In genomic region chr2:101388232-101388631, GRCh38 we compare ENCODE assay signal across 12 cellular contexts. TPM values are rescaled to one million over a fixed set of nuclear protein-coding genes. Genes with fewer than 3 reads are reported as not detected.
DNase-seq lines count a peak whose midpoint lies in the region; ATAC-seq and TF ChIP-seq lines count a peak whose summit lies in the region.
"Had no signal": no experiment of that assay in that cellular context is flagged by ENCODE, and none has a peak within 500 bp of the region (broad histone marks: within the 10 kb centered on the region; RNA-seq: fewer than 3 reads in every experiment).

No MANE protein-coding gene starts in this region.

- CTCF ChIA-PET in T-cell (lab: Charles Lee), result interaction anchor here (0.6 to 1.4 kb wide), 6 partner anchors 26 to 376 kb away, joined by 3 to 4 read pairs (median 3); no protein-coding TSS in a partner anchor

- ATAC-seq in T-cell (replicated peaks in 1 of 4) (no peak), GM18861 (IDR thresholded peaks at IDR 0.05; ENCODE audit: unreplicated experiment) (no peak)
- ATAC-seq: GM12878 had no signal

- no peaks in the 10 kb centered on the region for H3F3A ChIP-seq in MM.1S (ENCODE audit: insufficient read depth, low read length)

- intact Hi-C loops in cardiac septum (cut with DNase I), result no loop called here

- no peak for TF ChIP-seq CTCF in MM.1S (IDR thresholded peaks at IDR 0.05; ENCODE audit: low read length)

- DNase-seq in activated CD8-positive, alpha-beta memory T cell treated with anti-CD3 and anti-CD28 coated beads for 24 hours, result peak; percentile 47
- DNase-seq in activated CD8-positive, alpha-beta memory T cell treated with anti-CD3 and anti-CD28 coated beads, Interleukin-2, amount 50 U/mL, for 4 hours, result no peak
- DNase-seq in T-cell (no peak), fibroblast of peridontal ligament (ENCODE audit: extremely low read depth) (peak; percentile 39), skeletal muscle cell (ENCODE audit: low read depth) (peak; percentile 71), MM.1S (no peak), cardiac septum (ENCODE audit: low spot score) (no peak)
- DNase-seq: activated gamma-delta T cell treated with Interleukin-2 at 50 U/mL for 16 hours; stimulated activated naive CD4-positive, alpha-beta T cell had no signal

- H3K4me1 Mint-ChIP-seq in T-cell, result peaks cover 4 to 14% (median 13%) of the 10 kb centered on the region in 3 donors

- no peaks in the 10 kb centered on the region for H3K9me2 ChIP-seq in MM.1S (replicated peaks; ENCODE audit: insufficient read depth, low read length)

- POLR2A ChIA-PET in T-cell (lab: Charles Lee), result interaction anchor here (0.6 kb wide), 4 partner anchors 19 to 141 kb away, joined by 3 to 5 read pairs (median 3); no protein-coding TSS in a partner anchor

- H3K9me3 Mint-ChIP-seq in T-cell, result no peaks in the 10 kb centered on the region

- H2AFZ ChIP-seq in MM.1S (ENCODE audit: low read length), result no peak overlapping the region

- no peaks in the 10 kb centered on the region for H4K20me1 ChIP-seq in MM.1S (ENCODE audit: insufficient read depth, low read length)

- H3K4me3 ChIP-seq in skeletal muscle cell (ENCODE audit: low read depth, low read length) (no peak overlapping the region), MM.1S (ENCODE audit: low read length) (no peak overlapping the region)
- H3K4me3 ChIP-seq: GM12878 had no signal

- H3K4me2 ChIP-seq in MM.1S (ENCODE audit: low read depth, low read length), result no peak overlapping the region

- H3K36me3 ChIP-seq in MM.1S (replicated peaks; ENCODE audit: insufficient read depth, low read length), result no peaks in the 10 kb centered on the region

- H3K27me3 ChIP-seq in MM.1S (replicated peaks; ENCODE audit: insufficient read depth, low read length), result no peaks in the 10 kb centered on the region

- H3K4me3 Mint-ChIP-seq in T-cell, result peak overlapping the region; percentile 21 to 74 (median 54)

- H3K27ac ChIP-seq in MM.1S (ENCODE audit: low read length), result no peak overlapping the region

- no peaks in the 10 kb centered on the region for H3K9me3 ChIP-seq in MM.1S (replicated peaks; ENCODE audit: insufficient read depth, low read length)

- no peaks in the 10 kb centered on the region for H3K36me3 Mint-ChIP-seq in T-cell

- H3K9ac ChIP-seq in MM.1S (ENCODE audit: low read length), result no peak overlapping the region

- H3K4me1 ChIP-seq in MM.1S (ENCODE audit: low read length), result no peaks in the 10 kb centered on the region

- H3K27ac Mint-ChIP-seq in T-cell, result no peak overlapping the region

- H3K27me3 Mint-ChIP-seq in T-cell, result peaks cover 32 to 62% of the 10 kb centered on the region in 2 donors

- H3K79me2 ChIP-seq in MM.1S (ENCODE audit: low read length), result no peaks in the 10 kb centered on the region

RNA-seq across cellular contexts. Expression of gene CREG2, which starts 0.9 kb away (rescaled TPM):
- total RNA-seq in T-cell (under 1 TPM in 1 of 5 donors, not detected in 4; 0.13 TPM), cardiac septum (0.81 TPM)
- total RNA-seq: GM12878, lower leg skin had no signal

Comparison
In these comparisons a context has a peak if more than half of its experiments do, and no peak if none do; other contexts are left out.
1. DNase-seq: peak in activated CD8-positive, alpha-beta memory T cell treated with anti-CD3 and anti-CD28 coated beads for 24 hours (single experiment), fibroblast of peridontal ligament (single experiment) and skeletal muscle cell (single experiment); none in activated CD8-positive, alpha-beta memory T cell treated with anti-CD3 and anti-CD28 coated beads, Interleukin-2, amount 50 U/mL, for 4 hours (single experiment), T-cell (0 of 34), MM.1S (single experiment) and cardiac septum (single experiment).